In genomic region chr1:91997607-91998195, GRCh38 we compare ENCODE assay signal across 8 cellular contexts. TPM values are rescaled to one million over a fixed set of nuclear protein-coding genes. Genes with fewer than 3 reads are reported as not detected.
DNase-seq lines count a peak whose midpoint lies in the region; ATAC-seq and TF ChIP-seq lines count a peak whose summit lies in the region.

No MANE protein-coding gene starts in this region.

- H3K9me3 Mint-ChIP-seq in GM23338 (no peaks in the 10 kb centered on the region), glutamatergic neuron (ENCODE audit: unreplicated experiment) (no peaks in the 10 kb centered on the region)

- no peak overlapping the region for H3K27ac ChIP-seq in GM23338 (ENCODE audit: low read depth)

- no peak; the same call in 2 of the 3 replicates for ATAC-seq in GM23338
- ATAC-seq in HG02970 (IDR thresholded peaks at IDR 0.05; ENCODE audit: low FRiP score, unreplicated experiment): no peak

- no peaks in the 10 kb centered on the region for H4K20me1 ChIP-seq in GM23338 (replicated peaks; ENCODE audit: insufficient read depth)

- no peaks in the 10 kb centered on the region for H3K36me3 ChIP-seq in GM23338 (ENCODE audit: insufficient read depth)

- H3K36me3 Mint-ChIP-seq in GM23338 (ENCODE audit: low read depth) (no peaks in the 10 kb centered on the region), glutamatergic neuron (ENCODE audit: unreplicated experiment) (no peaks in the 10 kb centered on the region)

- H3K9me2 ChIP-seq in GM23338 (ENCODE audit: insufficient read depth): no peaks in the 10 kb centered on the region

- no peak overlapping the region for H3K4me3 ChIP-seq in GM23338

- no peaks in the 10 kb centered on the region for H3K4me1 ChIP-seq in GM23338 (ENCODE audit: insufficient read depth)

- H3K27ac Mint-ChIP-seq in GM23338 (no peak overlapping the region), glutamatergic neuron (ENCODE audit: unreplicated experiment) (no peak overlapping the region)

- H3K4me2 ChIP-seq in GM23338: no peak overlapping the region

- no peak overlapping the region for H2AFZ ChIP-seq in GM23338

- no peaks in the 10 kb centered on the region for H3F3A ChIP-seq in GM23338 (replicated peaks; ENCODE audit: low read depth)

- H3K4me1 Mint-ChIP-seq in GM23338: no peaks in the 10 kb centered on the region
- H3K4me1 Mint-ChIP-seq in glutamatergic neuron (ENCODE audit: low read depth, unreplicated experiment): no peaks in the 10 kb centered on the region

- peak; percentile 61 for DNase-seq in CD1c-positive myeloid dendritic cell (ENCODE audit: extremely low spot score)
- DNase-seq in GM23338 (ENCODE audit: low spot score): peak; percentile 67
- DNase-seq in NCI-H446 (lab: John Stamatoyannopoulos, UW): peak; percentile 4 to 72
- peak; percentile 24 to 27 for DNase-seq in activated T-cell treated with anti-CD3 and anti-CD28 coated beads, Interleukin-2, amount 50 U/mL, for 48 hours
- no peak for DNase-seq in glutamatergic neuron
- DNase-seq in stimulated activated CD4-positive, alpha-beta T cell treated with anti-CD3 and anti-CD28 coated beads, Interleukin-1b, Interleukin-23, amount 100 ng/mL, for 24 hours (ENCODE audit: low read depth in 4 of 4, low spot score in 1 of 4): peak in 3 of 4 experiments; percentile 7 to 16 (median 10)
- no peak for DNase-seq in effector CD8-positive, alpha-beta T cell (lab: John Stamatoyannopoulos, UW)

- no peak overlapping the region for H3K4me3 Mint-ChIP-seq in GM23338
- no peak overlapping the region for H3K4me3 Mint-ChIP-seq in glutamatergic neuron (ENCODE audit: unreplicated experiment)

- no peaks in the 10 kb centered on the region for H3K27me3 Mint-ChIP-seq in GM23338 (ENCODE audit: insufficient read depth, low read depth, poor library complexity)
- H3K27me3 Mint-ChIP-seq in glutamatergic neuron (ENCODE audit: unreplicated experiment): peaks cover 1% of the 10 kb centered on the region

- H3K27me3 ChIP-seq in GM23338 (ENCODE audit: insufficient read depth): no peaks in the 10 kb centered on the region

- TF ChIP-seq CTCF in GM23338 (conservative IDR thresholded peaks at IDR 0.05; ENCODE audit: low read depth in 2 of 2) (peak; percentile 74 to 88), glutamatergic neuron (IDR thresholded peaks at IDR 0.05; ENCODE audit: partially characterized antibody, unreplicated experiment) (peak; percentile 43)

- no peaks in the 10 kb centered on the region for H3K79me2 ChIP-seq in GM23338 (replicated peaks; ENCODE audit: insufficient read depth)

TF ChIP-seq in GM23338, 12 proteins besides CTCF, POLR2A, EP300 and RAD21 (continues in another document):
- TF ChIP-seq CREB1 (CRISPR knock-in tag; IDR thresholded peaks at IDR 0.05; ENCODE audit: low read depth): no peak
- no peak for TF ChIP-seq JUNB (IDR thresholded peaks at IDR 0.05; ENCODE audit: unreplicated experiment)
- TF ChIP-seq POLR2AphosphoS5 (IDR thresholded peaks at IDR 0.05; ENCODE audit: low read depth): no peak
- no peak for TF ChIP-seq REST (IDR thresholded peaks at IDR 0.05; ENCODE audit: unreplicated experiment)
- no peak for TF ChIP-seq ZNF114 (CRISPR knock-in tag; IDR thresholded peaks at IDR 0.05)
- TF ChIP-seq ETS1 (IDR thresholded peaks at IDR 0.05): no peak
- TF ChIP-seq EZH2 (IDR thresholded peaks at IDR 0.05; ENCODE audit: low read depth, unreplicated experiment): no peak

RNA-seq across cellular contexts. Expression of gene EPHX4, which starts 32.1 kb away (rescaled TPM):
- 1.1 TPM in 1 of 2 replicates, not detected in the other for total RNA-seq in GM23338 (2014; rRNA removed; shearing (Covaris generic))
- 1.1 and 1.3 TPM in 2 replicates for polyA plus RNA-seq in GM23338 (2016; fragmentation: Nextera tagmentation; extraction: Ambion mirVana)
- total RNA-seq in glutamatergic neuron (ENCODE audit: unreplicated experiment): 0.29 TPM

RNA-seq across cellular contexts. Expression of gene BRDT, which starts 48.5 kb away (rescaled TPM):
- 0.19 and 0.80 TPM in 2 replicates for total RNA-seq in GM23338 (2014; rRNA removed; shearing (Covaris generic))
- 0.12 and 0.58 TPM in 2 replicates for polyA plus RNA-seq in GM23338 (2016; fragmentation: Nextera tagmentation; extraction: Ambion mirVana)
- total RNA-seq in glutamatergic neuron (ENCODE audit: unreplicated experiment): not detected

Comparison
In these comparisons a context has a peak if more than half of its experiments do, and no peak if none do; other contexts are left out.
1. DNase-seq: peak in CD1c-positive myeloid dendritic cell (single experiment), GM23338 (single experiment), NCI-H446 (2 of 2), activated T-cell treated with anti-CD3 and anti-CD28 coated beads, Interleukin-2, amount 50 U/mL, for 48 hours (2 of 2) and stimulated activated CD4-positive, alpha-beta T cell treated with anti-CD3 and anti-CD28 coated beads, Interleukin-1b, Interleukin-23, amount 100 ng/mL, for 24 hours (3 of 4); none in glutamatergic neuron (single experiment) and effector CD8-positive, alpha-beta T cell (single experiment).